ENCODE assay signal across 17 cellular contexts in genomic region chr19:6059396-6059947, GRCh38. TPM values are rescaled to one million over a fixed set of nuclear protein-coding genes. Genes with fewer than 3 reads are reported as not detected.
DNase-seq lines count a peak whose midpoint lies in the region; ATAC-seq, FAIRE-seq and TF ChIP-seq lines count a peak whose summit lies in the region.
"Had no signal": no experiment of that assay in that cellular context is flagged by ENCODE, and none has a peak within 500 bp of the region (broad histone marks: within the 10 kb centered on the region; RNA-seq: fewer than 3 reads in every experiment).

No MANE protein-coding gene starts in this region.

- no peak for TF ChIP-seq CTCF in RWPE2 (IDR thresholded peaks at IDR 0.05; ENCODE audit: poor library complexity, severe bottlenecking)
- no peak for TF ChIP-seq CTCF in keratinocyte (optimal IDR thresholded peaks at IDR 0.05 in 1 of 3, IDR thresholded peaks at IDR 0.05 in 1 of 3, conservative IDR thresholded peaks at IDR 0.05 in 1 of 3; ENCODE audit: extremely low read depth in 1 of 3, insufficient read depth in 2 of 3, low read length in 3 of 3)
- TF ChIP-seq CTCF in stomach (IDR thresholded peaks at IDR 0.05): no peak
- TF ChIP-seq CTCF in activated CD8-positive, alpha-beta T cell treated with anti-CD3 and anti-CD28 coated beads for 36 hours (IDR thresholded peaks at IDR 0.05): no peak

- DNase-seq in CD4-positive, CD25-positive, alpha-beta regulatory T cell: no peak
- DNase-seq in RWPE2 (ENCODE audit: low spot score) (no peak), keratinocyte (ENCODE audit: low read depth, low spot score) (no peak), stomach (no peak), midbrain (lab: John Stamatoyannopoulos, UW) (no peak)
- no peak for DNase-seq in activated CD8-positive, alpha-beta T cell treated with anti-CD3 and anti-CD28 coated beads for 36 hours
- DNase-seq in activated CD4-positive, CD25-positive, alpha-beta regulatory T cell treated with anti-CD3 and anti-CD28 coated beads, Interleukin-2, amount 50 U/mL, for 72 hours: no peak
- DNase-seq: activated CD4-positive, alpha-beta memory T cell treated with anti-CD3 and anti-CD28 coated beads, Interleukin-2, amount 10 ng/mL, durations not matched to agents 7 days and 5 days; activated naive CD4-positive, alpha-beta T cell treated with anti-CD3 and anti-CD28 coated beads for 36 hours; DMS 273 treated with DMSO at 0.1 percent for 48 hours; NCI-H1105; NCI-H2171; stimulated activated CD4-positive, alpha-beta T cell treated with anti-CD3 and anti-CD28 coated beads, Interleukin-12 subunit alpha, Interleukin-12 subunit beta, amount 100 ng/mL, for 4 hours; stimulated activated naive CD4-positive, alpha-beta T cell treated with Interleukin-2 at 50 U/mL for 16 hours had no signal

- H3K36me3 ChIP-seq in CD4-positive, CD25-positive, alpha-beta regulatory T cell (ENCODE audit: control insufficient read depth, insufficient read depth, low read length): no peaks in the 10 kb centered on the region
- H3K36me3 ChIP-seq in RWPE2 (ENCODE audit: low read depth) (peaks cover 10% of the 10 kb centered on the region; the same call in 1 of the 2 replicates), keratinocyte (ENCODE audit: control insufficient read depth in 2 of 2, extremely low read depth in 1 of 2, insufficient read depth in 2 of 2, low read length in 2 of 2) (peaks cover 0 to 12% of the 10 kb centered on the region in 2 experiments), stomach (no peaks in the 10 kb centered on the region)
- H3K36me3 ChIP-seq: Peyer's patch had no signal

- no peak overlapping the region for H3K9ac ChIP-seq in keratinocyte (ENCODE audit: control insufficient read depth, extremely low read depth, insufficient read depth, low read length)

- no peaks in the 10 kb centered on the region for H4K20me1 ChIP-seq in keratinocyte (ENCODE audit: control insufficient read depth, extremely low read depth, insufficient read depth, low read length)

- POLR2A ChIA-PET in activated CD8-positive, alpha-beta T cell treated with anti-CD3 and anti-CD28 coated beads for 36 hours (lab: Charles Lee): no interaction called here

- no peak overlapping the region for H2AFZ ChIP-seq in keratinocyte (ENCODE audit: control insufficient read depth, low read length)

- no peaks in the 10 kb centered on the region for H3K9me3 ChIP-seq in CD4-positive, CD25-positive, alpha-beta regulatory T cell (ENCODE audit: control insufficient read depth in 2 of 2, low read length in 2 of 2)
- no peaks in the 10 kb centered on the region for H3K9me3 ChIP-seq in RWPE2 (ENCODE audit: severe bottlenecking)
- H3K9me3 ChIP-seq in keratinocyte (ENCODE audit: control insufficient read depth, low read depth, low read length): no peaks in the 10 kb centered on the region
- H3K9me3 ChIP-seq in stomach: no peaks in the 10 kb centered on the region
- H3K9me3 ChIP-seq: Peyer's patch had no signal

- no peaks in the 10 kb centered on the region for H3K9me1 ChIP-seq in keratinocyte (ENCODE audit: control insufficient read depth, extremely low read depth, insufficient read depth, low read length)

- ATAC-seq in CD4-positive, CD25-positive, alpha-beta regulatory T cell (ENCODE audit: low read depth in 2 of 2): no peak
- no peak for ATAC-seq in RWPE2 (ENCODE audit: low read depth)
- ATAC-seq in activated CD8-positive, alpha-beta T cell treated with anti-CD3 and anti-CD28 coated beads for 36 hours: no peak

- peak overlapping the region in 1 of 4 donors; percentile 90 for H3K4me3 Mint-ChIP-seq in CD4-positive, CD25-positive, alpha-beta regulatory T cell
- no peak overlapping the region for H3K4me3 Mint-ChIP-seq in activated CD8-positive, alpha-beta T cell treated with anti-CD3 and anti-CD28 coated beads for 36 hours
- H3K4me3 Mint-ChIP-seq: activated CD4-positive, alpha-beta memory T cell treated with anti-CD3 and anti-CD28 coated beads, Interleukin-2, amount 10 ng/mL, durations not matched to agents 7 days and 5 days; activated naive CD4-positive, alpha-beta T cell treated with anti-CD3 and anti-CD28 coated beads for 36 hours; B cell; brain had no signal

- H3K27me3 Mint-ChIP-seq in CD4-positive, CD25-positive, alpha-beta regulatory T cell: no peaks in the 10 kb centered on the region
- no peaks in the 10 kb centered on the region for H3K27me3 Mint-ChIP-seq in activated CD8-positive, alpha-beta T cell treated with anti-CD3 and anti-CD28 coated beads for 36 hours
- H3K27me3 Mint-ChIP-seq: activated CD4-positive, alpha-beta memory T cell treated with anti-CD3 and anti-CD28 coated beads, Interleukin-2, amount 10 ng/mL, durations not matched to agents 7 days and 5 days had no signal

- peak; percentile 29 for FAIRE-seq in keratinocyte (lab: Jason Lieb, UNC)

- H3K27ac Mint-ChIP-seq in CD4-positive, CD25-positive, alpha-beta regulatory T cell: peak overlapping the region in 2 of 3 donors; percentile 25 to 59
- no peak overlapping the region for H3K27ac Mint-ChIP-seq in activated CD8-positive, alpha-beta T cell treated with anti-CD3 and anti-CD28 coated beads for 36 hours
- H3K27ac Mint-ChIP-seq: activated CD4-positive, alpha-beta memory T cell treated with anti-CD3 and anti-CD28 coated beads, Interleukin-2, amount 10 ng/mL, durations not matched to agents 7 days and 5 days; activated naive CD4-positive, alpha-beta T cell treated with anti-CD3 and anti-CD28 coated beads for 36 hours; B cell had no signal

- intact Hi-C loops in stomach (cut with DNase I; ENCODE audit: low total_unique reads): no loop called here
- intact Hi-C loops in activated CD8-positive, alpha-beta T cell treated with anti-CD3 and anti-CD28 coated beads for 36 hours (cut with micrococcal nuclease): no loop called here

- no peaks in the 10 kb centered on the region for H3K36me3 Mint-ChIP-seq in CD4-positive, CD25-positive, alpha-beta regulatory T cell
- H3K36me3 Mint-ChIP-seq in activated CD8-positive, alpha-beta T cell treated with anti-CD3 and anti-CD28 coated beads for 36 hours (ENCODE audit: low read depth): no peaks in the 10 kb centered on the region

- no peaks in the 10 kb centered on the region for H3K27me3 ChIP-seq in CD4-positive, CD25-positive, alpha-beta regulatory T cell (ENCODE audit: control insufficient read depth, insufficient read depth, low read length)
- H3K27me3 ChIP-seq in RWPE2 (ENCODE audit: insufficient read depth, poor library complexity, severe bottlenecking) (no peaks in the 10 kb centered on the region), keratinocyte (ENCODE audit: control insufficient read depth, extremely low read depth, insufficient read depth, low read length) (no peaks in the 10 kb centered on the region), stomach (no peaks in the 10 kb centered on the region)
- H3K27me3 ChIP-seq: Peyer's patch had no signal

- H3K4me3 ChIP-seq in CD4-positive, CD25-positive, alpha-beta regulatory T cell (ENCODE audit: low read depth, low read length): no peak overlapping the region
- no peak overlapping the region for H3K4me3 ChIP-seq in RWPE2 (ENCODE audit: severe bottlenecking)
- no peak overlapping the region for H3K4me3 ChIP-seq in keratinocyte (ENCODE audit: control insufficient read depth in 2 of 3, extremely low read depth in 1 of 3, insufficient read depth in 2 of 3, low read depth in 1 of 3, low read length in 3 of 3)
- no peak overlapping the region for H3K4me3 ChIP-seq in stomach
- H3K4me3 ChIP-seq: Peyer's patch had no signal

- TF ChIP-seq EP300 in stomach (IDR thresholded peaks at IDR 0.05): no peak

- dilution Hi-C loops in keratinocyte (cut with MboI; ENCODE audit: extremely low pct_ligation_motif_present, low sequenced_read_pairs): no loop called here

- H3K9me3 Mint-ChIP-seq in CD4-positive, CD25-positive, alpha-beta regulatory T cell: no peaks in the 10 kb centered on the region
- no peaks in the 10 kb centered on the region for H3K9me3 Mint-ChIP-seq in activated CD8-positive, alpha-beta T cell treated with anti-CD3 and anti-CD28 coated beads for 36 hours
- H3K9me3 Mint-ChIP-seq: activated CD4-positive, alpha-beta memory T cell treated with anti-CD3 and anti-CD28 coated beads, Interleukin-2, amount 10 ng/mL, durations not matched to agents 7 days and 5 days; activated naive CD4-positive, alpha-beta T cell treated with anti-CD3 and anti-CD28 coated beads for 36 hours had no signal

- TF ChIP-seq POLR2A in stomach (IDR thresholded peaks at IDR 0.05): no peak

- H3K4me1 Mint-ChIP-seq in CD4-positive, CD25-positive, alpha-beta regulatory T cell: peaks cover 0 to 49% (median 34%) of the 10 kb centered on the region in 4 donors
- H3K4me1 Mint-ChIP-seq in activated CD8-positive, alpha-beta T cell treated with anti-CD3 and anti-CD28 coated beads for 36 hours (ENCODE audit: low read depth): peaks cover 42% of the 10 kb centered on the region
- H3K4me1 Mint-ChIP-seq: B cell had no signal

- H3K27ac ChIP-seq in CD4-positive, CD25-positive, alpha-beta regulatory T cell (ENCODE audit: insufficient read depth, low read length, poor library complexity, severe bottlenecking): no peak overlapping the region
- H3K27ac ChIP-seq in RWPE2 (ENCODE audit: poor library complexity, severe bottlenecking) (peak overlapping the region; percentile 98), keratinocyte (ENCODE audit: control insufficient read depth, insufficient read depth, low read length) (peak overlapping the region; percentile 99), stomach (peak overlapping the region in 4 of 5 donors; percentile 86 to 90 (median 89))

- peaks cover 33% of the 10 kb centered on the region for H3K4me1 ChIP-seq in CD4-positive, CD25-positive, alpha-beta regulatory T cell (ENCODE audit: control insufficient read depth, insufficient read depth, low read length, poor library complexity, severe bottlenecking)
- H3K4me1 ChIP-seq in RWPE2 (ENCODE audit: insufficient read depth, poor library complexity, severe bottlenecking) (peaks cover 57% of the 10 kb centered on the region), keratinocyte (ENCODE audit: control insufficient read depth, extremely low read depth, insufficient read depth, low read length) (peaks cover 83% of the 10 kb centered on the region), stomach (peaks cover 53 to 87% (median 73%) of the 10 kb centered on the region in 4 donors)

- H3K4me2 ChIP-seq in keratinocyte (ENCODE audit: control insufficient read depth, extremely low read depth, insufficient read depth, low read depth, low read length): peak overlapping the region; percentile 84

- 79 to 90% (median 85%) methylated on average over 6 of the region's 6 CpGs for WGBS in stomach, 5 donors

- peaks cover 33% of the 10 kb centered on the region for H3K79me2 ChIP-seq in keratinocyte (ENCODE audit: control insufficient read depth, insufficient read depth, low read length)

- CTCF ChIA-PET in activated CD8-positive, alpha-beta T cell treated with anti-CD3 and anti-CD28 coated beads for 36 hours (lab: Charles Lee): interaction anchor here (1.4 kb wide), 1 partner anchor 11 kb away, joined by 4 read pairs; no protein-coding TSS in a partner anchor

RNA-seq across cellular contexts. Expression of gene RFX2, which starts 50.8 kb away (rescaled TPM):
- 3.3 TPM for total RNA-seq in CD4-positive, CD25-positive, alpha-beta regulatory T cell
- 1 to 10 TPM; 1.3 to 3.0 (median 1.9) TPM for polyA plus RNA-seq in CD4-positive, CD25-positive, alpha-beta regulatory T cell
- polyA plus RNA-seq in keratinocyte (5.8 to 7.3 TPM (median 5.9 TPM) in 3 replicates), stomach (1 to 10 TPM; 1.8 to 7.9 (median 6.4) TPM)
- polyA plus RNA-seq in keratinocyte (2011; ENCODE audit: low read depth): 4.7 TPM
- 3.4 and 7.4 TPM in 2 replicates for polyA plus RNA-seq in keratinocyte (2011; cell fraction: cytosol; rRNA removed)
- 11.0 and 15.6 TPM in 2 replicates for polyA plus RNA-seq in keratinocyte (2011; cell fraction: nucleus; rRNA removed)
- 6.1 and 6.7 TPM in 2 replicates for polyA plus RNA-seq in keratinocyte (2012; ENCODE audit: low replicate concordance)
- polyA minus RNA-seq in keratinocyte: 6.1 to 38.4 TPM (median 6.6 TPM) in 3 replicates
- 16.3 TPM for polyA minus RNA-seq in keratinocyte (2011; cell fraction: cytosol; rRNA and poly(A)+ RNA removed)
- 12.3 and 13.0 TPM in 2 replicates for polyA minus RNA-seq in keratinocyte (2011; cell fraction: nucleus; rRNA and poly(A)+ RNA removed)
- total RNA-seq in stomach: 100 to 1,000 TPM in 1 of 5 donors, 10 to 100 TPM in 1, 1 to 10 TPM in 3; 1.2 to 123 (median 8.9) TPM
- 10 to 100 TPM in 1 of 2 experiments, 1 to 10 TPM in 1; 8.9 to 10.5 TPM for total RNA-seq in activated CD8-positive, alpha-beta T cell treated with anti-CD3 and anti-CD28 coated beads for 36 hours
